In the genomic region with DNA sequence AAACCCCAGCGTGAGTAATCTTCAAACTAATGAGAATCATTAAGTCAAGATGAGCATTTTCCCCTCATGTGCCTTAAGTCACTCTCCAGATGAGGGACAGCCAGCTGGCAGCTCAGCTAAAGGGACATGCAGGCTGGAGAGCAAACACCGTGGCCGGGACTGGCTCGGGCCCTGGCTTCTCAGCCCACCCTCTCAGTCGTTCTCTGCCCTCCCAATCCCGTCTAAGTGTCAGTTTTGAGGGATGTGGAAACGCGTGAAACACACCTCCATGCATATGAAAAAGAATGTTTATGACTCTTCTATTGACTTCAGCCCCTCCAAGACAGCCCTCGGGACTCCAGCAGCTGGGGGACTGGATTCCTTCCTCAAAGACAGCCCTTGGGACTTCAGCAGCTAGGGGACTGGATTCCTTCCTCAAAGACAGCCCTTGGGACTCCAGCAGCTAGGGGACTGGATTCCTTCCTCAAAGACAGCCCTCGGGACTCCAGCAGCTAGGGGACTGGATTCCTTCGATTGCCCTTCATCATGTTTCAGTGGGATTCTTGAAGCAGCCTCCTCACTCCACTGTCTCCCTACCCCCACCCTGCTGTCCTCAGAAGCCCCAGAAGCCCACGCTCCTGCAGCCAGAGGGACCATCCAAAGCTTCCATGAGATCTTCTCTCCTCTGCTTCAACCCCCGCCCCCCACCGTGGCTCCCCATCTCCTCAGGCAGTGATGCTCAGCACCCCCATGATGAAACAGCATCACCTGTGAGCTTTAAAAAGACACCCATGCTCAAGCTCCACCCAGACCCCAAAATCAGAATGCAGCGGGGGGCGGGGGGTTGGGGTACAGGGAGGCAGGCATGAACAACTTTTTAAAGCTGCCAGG, we compare ENCODE assay signal across 1 cellular context.
TF ChIP-seq lines count a peak whose summit lies in the region.

No MANE protein-coding gene starts in this region.

TF ChIP-seq in SK-N-SH treated with all-trans-retinoic acid at 6 μM for 48 hours, 23 proteins besides CTCF, POLR2A, EP300 and RAD21 (continued from another document):
- TF ChIP-seq TSHZ2 (CRISPR knock-in tag; IDR thresholded peaks at IDR 0.05) = no peak
- no peak for TF ChIP-seq ZNF565 (CRISPR knock-in tag; conservative IDR thresholded peaks at IDR 0.05; ENCODE audit: low read depth)
- no peak for TF ChIP-seq CSDC2 (CRISPR knock-in tag; IDR thresholded peaks at IDR 0.05)
